ENCODE assay signal across 34 cellular contexts in genomic region chr12:128982933-128983332, GRCh38.
"Had no signal": no experiment of that assay in that cellular context is flagged by ENCODE, and none has a peak within 500 bp of the region (broad histone marks: within the 10 kb centered on the region; RNA-seq: fewer than 3 reads in every experiment).

No MANE protein-coding gene starts in this region.

- ATAC-seq: activated CD4-positive, alpha-beta T cell treated with anti-CD3 and anti-CD28 coated beads for 36 hours; activated CD4-positive, CD25-positive, alpha-beta regulatory T cell treated with anti-CD3 and anti-CD28 coated beads, Interleukin-2, amount 50 U/mL, for 24 hours; activated CD8-positive, alpha-beta T cell treated with anti-CD3 and anti-CD28 coated beads, Interleukin-2, amount 10 ng/mL, durations not matched to agents 7 days and 5 days; activated naive CD4-positive, alpha-beta T cell treated with anti-CD3 and anti-CD28 coated beads, Interleukin-2, amount 50 U/mL, for 72 hours; activated naive CD8-positive, alpha-beta T cell treated with anti-CD3 and anti-CD28 coated beads, Interleukin-2, amount 50 U/mL, for 24 hours; activated T-cell treated with anti-CD3 and anti-CD28 coated beads, Interleukin-2, amount 50 U/mL, for 4 hours; PC-3; WTC11 had no signal

- H3K36me3 ChIP-seq: Peyer's patch, SJSA1 had no signal

- H3K36me3 Mint-ChIP-seq: activated naive CD4-positive, alpha-beta T cell treated with anti-CD3 and anti-CD28 coated beads, Interleukin-2, amount 50 U/mL, for 72 hours had no signal

- H3K4me1 ChIP-seq: Peyer's patch, SJSA1 had no signal

- H3K27ac Mint-ChIP-seq: activated CD4-positive, alpha-beta T cell treated with anti-CD3 and anti-CD28 coated beads for 36 hours; activated CD4-positive, alpha-beta T cell treated with anti-CD3 and anti-CD28 coated beads, Interleukin-2, amount 10 ng/mL, durations not matched to agents 7 days and 5 days; activated CD8-positive, alpha-beta T cell treated with anti-CD3 and anti-CD28 coated beads, Interleukin-2, amount 10 ng/mL, durations not matched to agents 7 days and 5 days; activated naive CD4-positive, alpha-beta T cell treated with anti-CD3 and anti-CD28 coated beads for 36 hours; activated naive CD4-positive, alpha-beta T cell treated with anti-CD3 and anti-CD28 coated beads, Interleukin-2, amount 50 U/mL, for 72 hours; activated naive CD8-positive, alpha-beta T cell treated with anti-CD3 and anti-CD28 coated beads, Interleukin-2, amount 50 U/mL, for 24 hours; activated T-helper 1 cell treated with anti-CD3 and anti-CD28 coated beads, Interleukin-12 subunit alpha, Interleukin-12 subunit beta, Interleukin-2, Interleukin-4 antibody, amounts not matched to agents 30 ng/mL and 10 ng/mL and 1 ng/mL, durations not matched to agents 14 hours and 24 hours and 36 hours; T-helper 1 cell treated with Interleukin-12 subunit alpha and Interleukin-12 subunit beta and Interleukin-4 antibody, amounts not matched to agents 30 μg/mL and 1 μg/mL, for 36 hours; T-helper 2 cell treated with Interferon-gamma antibody and Interleukin-4, amounts not matched to agents 5 μg/mL and 100 μg/mL, for 36 hours; WTC11 had no signal

- H3K4me3 ChIP-seq: Peyer's patch, SJSA1 had no signal

- H3K9me3 Mint-ChIP-seq: activated CD4-positive, alpha-beta T cell treated with anti-CD3 and anti-CD28 coated beads, Interleukin-2, amount 10 ng/mL, durations not matched to agents 7 days and 5 days; activated naive CD4-positive, alpha-beta T cell treated with anti-CD3 and anti-CD28 coated beads, Interleukin-2, amount 50 U/mL, for 72 hours; activated naive CD8-positive, alpha-beta T cell treated with anti-CD3 and anti-CD28 coated beads, Interleukin-2, amount 50 U/mL, for 24 hours; activated T-cell treated with anti-CD3 and anti-CD28 coated beads, Interleukin-2, amount 50 U/mL, for 4 hours; activated T-helper 1 cell treated with anti-CD3 and anti-CD28 coated beads, Interleukin-12 subunit alpha, Interleukin-12 subunit beta, Interleukin-2, Interleukin-4 antibody, amounts not matched to agents 30 ng/mL and 10 ng/mL and 1 ng/mL, durations not matched to agents 14 hours and 24 hours and 36 hours; T-helper 1 cell treated with Interleukin-12 subunit alpha and Interleukin-12 subunit beta and Interleukin-4 antibody, amounts not matched to agents 30 μg/mL and 1 μg/mL, for 36 hours; T-helper 2 cell treated with Interferon-gamma antibody and Interleukin-4, amounts not matched to agents 5 μg/mL and 100 μg/mL, for 36 hours had no signal

- H3K9me3 ChIP-seq: Peyer's patch, SJSA1, SK-N-SH had no signal

- H3K4me3 Mint-ChIP-seq: activated CD4-positive, alpha-beta T cell treated with anti-CD3 and anti-CD28 coated beads for 36 hours; activated CD4-positive, alpha-beta T cell treated with anti-CD3 and anti-CD28 coated beads, Interleukin-2, amount 10 ng/mL, durations not matched to agents 7 days and 5 days; activated CD8-positive, alpha-beta T cell treated with anti-CD3 and anti-CD28 coated beads, Interleukin-2, amount 10 ng/mL, durations not matched to agents 7 days and 5 days; activated naive CD4-positive, alpha-beta T cell treated with anti-CD3 and anti-CD28 coated beads for 36 hours; activated naive CD8-positive, alpha-beta T cell treated with anti-CD3 and anti-CD28 coated beads, Interleukin-2, amount 50 U/mL, for 24 hours; activated T-cell treated with anti-CD3 and anti-CD28 coated beads, Interleukin-2, amount 50 U/mL, for 4 hours; activated T-helper 1 cell treated with anti-CD3 and anti-CD28 coated beads, Interleukin-12 subunit alpha, Interleukin-12 subunit beta, Interleukin-2, Interleukin-4 antibody, amounts not matched to agents 30 ng/mL and 10 ng/mL and 1 ng/mL, durations not matched to agents 14 hours and 24 hours and 36 hours; brain; T-helper 1 cell treated with Interleukin-12 subunit alpha and Interleukin-12 subunit beta and Interleukin-4 antibody, amounts not matched to agents 30 μg/mL and 1 μg/mL, for 36 hours; T-helper 2 cell treated with Interferon-gamma antibody and Interleukin-4, amounts not matched to agents 5 μg/mL and 100 μg/mL, for 36 hours; WTC11 had no signal

- H3K4me1 Mint-ChIP-seq: activated CD4-positive, alpha-beta T cell treated with anti-CD3 and anti-CD28 coated beads for 36 hours; activated CD4-positive, alpha-beta T cell treated with anti-CD3 and anti-CD28 coated beads, Interleukin-2, amount 10 ng/mL, durations not matched to agents 7 days and 5 days; activated naive CD8-positive, alpha-beta T cell treated with anti-CD3 and anti-CD28 coated beads, Interleukin-2, amount 50 U/mL, for 24 hours; WTC11 had no signal

- H3K4me2 ChIP-seq: KMS-11, SK-N-SH had no signal

- H3K27ac ChIP-seq: KMS-11, Peyer's patch, SJSA1 had no signal

- FAIRE-seq: bronchial epithelial cell, TTC549 had no signal

- H3K27me3 ChIP-seq: Peyer's patch, SJSA1 had no signal

- H3K9ac ChIP-seq: KMS-11, SK-N-SH had no signal

- H3K27me3 Mint-ChIP-seq: brain had no signal

- DNase-seq: activated CD4-positive, alpha-beta T cell treated with anti-CD3 and anti-CD28 coated beads for 36 hours; activated CD4-positive, alpha-beta T cell treated with anti-CD3 and anti-CD28 coated beads, Interleukin-2, amount 10 ng/mL, durations not matched to agents 7 days and 5 days; activated CD4-positive, alpha-beta T cell treated with anti-CD3 and anti-CD28 coated beads, Interleukin-2, amount 50 U/mL, for 48 hours; activated CD8-positive, alpha-beta T cell treated with anti-CD3 and anti-CD28 coated beads, Interleukin-2, amount 10 ng/mL, durations not matched to agents 7 days and 5 days; activated gamma-delta T cell treated with Interleukin-2 at 50 U/mL for 16 hours; activated naive CD4-positive, alpha-beta T cell treated with anti-CD3 and anti-CD28 coated beads for 36 hours; activated naive CD8-positive, alpha-beta T cell treated with anti-CD3 and anti-CD28 coated beads, Interleukin-2, amount 50 U/mL, for 24 hours; activated T-cell treated with anti-CD3 and anti-CD28 coated beads, Interleukin-2, amount 50 U/mL, for 4 hours; anterior cingulate cortex; cerebellar nuclear complex; MM.1S; NCI-H1092; NCI-H1436 treated with DMSO at 0.1 percent for 48 hours; NCI-H1694 treated with DMSO at 0.1 percent for 48 hours; NCI-H2081; NCI-H345; NCI-H526 treated with DMSO at 0.1 percent for 48 hours; NK-92 treated with Interleukin-12 subunit alpha and Interleukin-12 subunit beta, amount 100 ng/mL, for 24 hours; PC-3; Peyer's patch; RPMI8226; SHP77 treated with DMSO at 0.1 percent for 48 hours; SK-N-SH had no signal
